8 cellular contexts compared by ENCODE assay signal in genomic region chr11:16791494-16791961, GRCh38. TPM values are rescaled to one million over a fixed set of nuclear protein-coding genes. Genes with fewer than 3 reads are reported as not detected.
DNase-seq lines count a peak whose midpoint lies in the region; ATAC-seq and TF ChIP-seq lines count a peak whose summit lies in the region.

No MANE protein-coding gene starts in this region.

- no TSS peak for BruUV-seq in OCI-LY7 (replicated peaks; lab: Mats Ljungman, UMichigan)

- H4K20me1 ChIP-seq in OCI-LY7 (ENCODE audit: insufficient read depth, low read length): no peaks in the 10 kb centered on the region

- H3K4me2 ChIP-seq in OCI-LY7 (ENCODE audit: low read length): no peak overlapping the region

- H3K4me1 ChIP-seq in psoas muscle (peaks cover 6% of the 10 kb centered on the region), OCI-LY7 (ENCODE audit: insufficient read depth, low read length, poor library complexity, severe bottlenecking) (no peaks in the 10 kb centered on the region)

- TF ChIP-seq CTCF in psoas muscle (IDR thresholded peaks at IDR 0.05) (no peak), OCI-LY7 (conservative IDR thresholded peaks at IDR 0.05; ENCODE audit: low read length) (no peak)

- CTCF ChIA-PET in OCI-LY7 (lab: Charles Lee; ENCODE audit: unreplicated experiment): no interaction called here

- no peaks in the 10 kb centered on the region for H3K36me3 ChIP-seq in psoas muscle (ENCODE audit: insufficient read depth in 1 of 2, low read depth in 1 of 2)
- H3K36me3 ChIP-seq in OCI-LY7 (ENCODE audit: insufficient read depth, low read length): no peaks in the 10 kb centered on the region

- H3K4me3 ChIP-seq in psoas muscle (no peak overlapping the region), OCI-LY7 (ENCODE audit: low read depth, low read length, poor library complexity, severe bottlenecking) (no peak overlapping the region)

- no peaks in the 10 kb centered on the region for H3K9me3 ChIP-seq in psoas muscle
- no peaks in the 10 kb centered on the region for H3K9me3 ChIP-seq in OCI-LY7 (ENCODE audit: low read length)

- no peaks in the 10 kb centered on the region for H3K79me2 ChIP-seq in OCI-LY7 (ENCODE audit: insufficient read depth, low read depth, low read length)

- ATAC-seq in psoas muscle (peak; percentile 19 to 52 (median 36)), HG02973 (IDR thresholded peaks at IDR 0.05; ENCODE audit: unreplicated experiment) (no peak), GM18873 (IDR thresholded peaks at IDR 0.05; ENCODE audit: low FRiP score, unreplicated experiment) (no peak)

- peak; percentile 88 for DNase-seq in Daoy (ENCODE audit: low read depth)
- peak; percentile 90 for DNase-seq in RKO (ENCODE audit: low spot score)
- peak; percentile 94 for DNase-seq in fibroblast of peridontal ligament (ENCODE audit: extremely low read depth)
- peak in 1 of 2 donors; percentile 38 for DNase-seq in psoas muscle
- DNase-seq in mesenteric fat pad (ENCODE audit: low spot score): no peak
- DNase-seq in OCI-LY7 (ENCODE audit: low spot score): no peak

- no peak overlapping the region for H2AFZ ChIP-seq in OCI-LY7 (ENCODE audit: low read length)

- no peaks in the 10 kb centered on the region for H3K9me2 ChIP-seq in OCI-LY7 (ENCODE audit: insufficient read depth, low read length)

- no peaks in the 10 kb centered on the region for H3K27me3 ChIP-seq in psoas muscle (ENCODE audit: insufficient read depth in 3 of 3, low read length in 2 of 3)

- H3K27ac ChIP-seq in psoas muscle (no peak overlapping the region), OCI-LY7 (ENCODE audit: low read depth, low read length, poor library complexity, severe bottlenecking) (no peak overlapping the region)

- POLR2A ChIA-PET in OCI-LY7 (lab: Charles Lee): no interaction called here

- intact Hi-C loops in psoas muscle (cut with DNase I): no loop called here
- intact Hi-C loops in OCI-LY7 (cut with micrococcal nuclease; ENCODE audit: unreplicated experiment): no loop called here

- WGBS in psoas muscle, 3 donors: 73 to 75% (median 74%) methylated on average over 9 of the region's 9 CpGs

RNA-seq across cellular contexts. Expression of gene C11orf58, which starts 53.1 kb away (rescaled TPM):
- total RNA-seq in Daoy (2014; rRNA removed; shearing (Covaris generic)): 164 and 172 TPM in 2 replicates
- total RNA-seq in psoas muscle (100 to 1,000 TPM in 2 of 4 donors, 10 to 100 TPM in 2; 82.6 to 150 (median 102) TPM), mesenteric fat pad (93.9 TPM), OCI-LY7 (2022) (131 and 146 TPM in 2 replicates)
- polyA plus RNA-seq in psoas muscle: 100 to 1,000 TPM in 1 of 3 donors, 10 to 100 TPM in 2; 80.7 to 218 (median 83.0) TPM
- total RNA-seq in OCI-LY7 (2014; rRNA removed; shearing (Covaris generic)): 118 and 168 TPM in 2 replicates

Comparison
In these comparisons a context has a peak if more than half of its experiments do, and no peak if none do; other contexts are left out.
1. DNase-seq: peak in Daoy (single experiment), RKO (single experiment) and fibroblast of peridontal ligament (single experiment); none in mesenteric fat pad (single experiment) and OCI-LY7 (single experiment).
2. ATAC-seq: peak in psoas muscle (4 of 4); none in HG02973 (single experiment) and GM18873 (single experiment).